25 cellular contexts compared by ENCODE assay signal in genomic region chr13:63337041-63337440, GRCh38.
"Had no signal": no experiment of that assay in that cellular context is flagged by ENCODE, and none has a peak within 500 bp of the region (broad histone marks: within the 10 kb centered on the region; RNA-seq: fewer than 3 reads in every experiment).

No MANE protein-coding gene starts in this region.

- H3K4me3 Mint-ChIP-seq: naive thymus-derived CD4-positive, alpha-beta T cell; natural killer cell treated with Interleukin-12 subunit alpha and Interleukin-12 subunit beta and Interleukin-15 and Interleukin-18, amount 100 ng/mL, for 72 hours; stimulated activated effector memory CD8-positive, alpha-beta T cell treated with anti-CD3 and anti-CD28 coated beads, Interleukin-12 subunit alpha, Interleukin-12 subunit beta, amount 100 ng/mL, for 72 hours; stimulated activated naive CD8-positive, alpha-beta T cell treated with anti-CD3 and anti-CD28 coated beads, Interleukin-15, Interleukin-2, amounts not matched to agents 100 ng/mL and 50 ng/mL, for 24 hours had no signal

- DNase-seq: heart right ventricle; islet precursor cell; left ventricle myocardium inferior; midbrain; mucosa of descending colon; naive thymus-derived CD4-positive, alpha-beta T cell; occipital lobe; stimulated activated CD4-positive, alpha-beta T cell treated with anti-CD3 and anti-CD28 coated beads, Interleukin-12 subunit alpha, Interleukin-12 subunit beta, amount 100 ng/mL, for 4 hours; stimulated activated CD4-positive, alpha-beta T cell treated with anti-CD3 and anti-CD28 coated beads, Interleukin-15, amount 100 ng/mL, for 24 hours; stimulated activated CD4-positive, alpha-beta T cell treated with anti-CD3 and anti-CD28 coated beads, Interleukin-2, amount 100 ng/mL, for 24 hours; stimulated activated CD4-positive, alpha-beta T cell treated with anti-CD3 and anti-CD28 coated beads, Interleukin-4, amount 100 ng/mL, for 24 hours; stimulated activated naive CD4-positive, alpha-beta T cell; thyroid gland; transverse colon; upper lobe of left lung had no signal

- H3K4me2 ChIP-seq: hepatocyte, smooth muscle cell had no signal

- H3K4me3 ChIP-seq: heart right ventricle, hepatocyte, left ventricle myocardium inferior, lung, mucosa of descending colon, right atrium auricular region, right lobe of liver, smooth muscle cell, thyroid gland, transverse colon, upper lobe of left lung had no signal

- H3K27me3 ChIP-seq: heart right ventricle, hepatocyte, neutrophil, right atrium auricular region, right lobe of liver, thyroid gland, transverse colon, upper lobe of left lung had no signal

- H3K4me1 Mint-ChIP-seq: naive thymus-derived CD4-positive, alpha-beta T cell; stimulated activated effector memory CD8-positive, alpha-beta T cell treated with anti-CD3 and anti-CD28 coated beads, Interleukin-12 subunit alpha, Interleukin-12 subunit beta, amount 100 ng/mL, for 72 hours had no signal

- H3K27ac ChIP-seq: heart right ventricle, hepatocyte, left ventricle myocardium inferior, neutrophil, right atrium auricular region, right lobe of liver, thyroid gland, transverse colon, upper lobe of left lung had no signal

- H3K36me3 Mint-ChIP-seq: naive thymus-derived CD4-positive, alpha-beta T cell; stimulated activated effector memory CD8-positive, alpha-beta T cell treated with anti-CD3 and anti-CD28 coated beads, Interleukin-12 subunit alpha, Interleukin-12 subunit beta, amount 100 ng/mL, for 72 hours had no signal

- H3K79me2 ChIP-seq: hepatocyte had no signal

- H3K9me3 ChIP-seq: left ventricle myocardium inferior, neutrophil, right atrium auricular region, right lobe of liver, thyroid gland, transverse colon, upper lobe of left lung had no signal

- H3K36me3 ChIP-seq: heart right ventricle, left ventricle myocardium inferior, neutrophil, right atrium auricular region, right lobe of liver, thyroid gland, transverse colon, upper lobe of left lung had no signal

- H3K4me1 ChIP-seq: heart right ventricle, left ventricle myocardium inferior, right atrium auricular region, right lobe of liver, thyroid gland, transverse colon, upper lobe of left lung had no signal

- ATAC-seq: heart right ventricle; mucosa of descending colon; naive thymus-derived CD4-positive, alpha-beta T cell; natural killer cell treated with Interleukin-12 subunit alpha and Interleukin-12 subunit beta and Interleukin-15 and Interleukin-18, amount 100 ng/mL, for 72 hours; right lobe of liver; stimulated activated effector memory CD8-positive, alpha-beta T cell treated with anti-CD3 and anti-CD28 coated beads, Interleukin-12 subunit alpha, Interleukin-12 subunit beta, amount 100 ng/mL, for 72 hours had no signal

- H3K27ac Mint-ChIP-seq: naive thymus-derived CD4-positive, alpha-beta T cell; natural killer cell treated with Interleukin-12 subunit alpha and Interleukin-12 subunit beta and Interleukin-15 and Interleukin-18, amount 100 ng/mL, for 72 hours; progenitor cell of endocrine pancreas; stimulated activated effector memory CD8-positive, alpha-beta T cell treated with anti-CD3 and anti-CD28 coated beads, Interleukin-12 subunit alpha, Interleukin-12 subunit beta, amount 100 ng/mL, for 72 hours; stimulated activated naive CD8-positive, alpha-beta T cell treated with anti-CD3 and anti-CD28 coated beads, Interleukin-15, Interleukin-2, amounts not matched to agents 100 ng/mL and 50 ng/mL, for 24 hours had no signal

- H2AFZ ChIP-seq: hepatocyte had no signal

- H3K27me3 Mint-ChIP-seq: naive thymus-derived CD4-positive, alpha-beta T cell; natural killer cell treated with Interleukin-12 subunit alpha and Interleukin-12 subunit beta and Interleukin-15 and Interleukin-18, amount 100 ng/mL, for 72 hours; progenitor cell of endocrine pancreas; stimulated activated naive CD8-positive, alpha-beta T cell treated with anti-CD3 and anti-CD28 coated beads, Interleukin-15, Interleukin-2, amounts not matched to agents 100 ng/mL and 50 ng/mL, for 24 hours had no signal
